In the genomic region with DNA sequence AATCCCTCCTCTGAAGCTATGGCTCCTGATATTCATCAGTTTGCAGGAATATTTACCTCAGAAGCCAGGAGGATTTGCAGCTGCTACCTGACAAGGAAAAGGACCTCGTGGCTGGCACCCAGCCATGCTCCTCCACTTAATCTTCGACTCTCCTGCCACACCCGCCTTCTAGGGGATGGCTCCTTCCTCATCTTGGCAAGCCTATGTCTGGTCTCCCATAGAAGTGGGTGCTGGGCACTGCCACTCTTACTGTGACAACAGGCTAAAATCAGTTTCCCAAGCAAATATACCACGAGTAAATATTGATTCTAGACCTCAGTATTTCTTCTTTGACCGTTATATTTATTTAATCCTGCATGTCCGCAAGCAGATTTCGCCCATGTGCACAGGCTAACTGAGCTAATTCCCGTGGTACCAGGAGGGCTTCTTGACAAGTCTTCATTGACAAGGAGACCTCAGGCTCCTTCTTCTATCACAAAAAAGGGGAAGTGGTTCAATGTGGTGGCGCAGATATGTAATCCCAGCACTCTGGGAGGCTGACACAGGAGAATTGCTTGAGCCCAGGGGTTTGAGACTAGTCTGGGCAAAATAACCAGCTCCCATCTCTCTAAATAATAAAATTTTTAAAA, we compare ENCODE assay signal across 14 cellular contexts. TPM values are rescaled to one million over a fixed set of nuclear protein-coding genes. Genes with fewer than 3 reads are reported as not detected.
DNase-seq lines count a peak whose midpoint lies in the region; ATAC-seq and TF ChIP-seq lines count a peak whose summit lies in the region.
"Had no signal": no experiment of that assay in that cellular context is flagged by ENCODE, and none has a peak within 500 bp of the region (broad histone marks: within the 10 kb centered on the region; RNA-seq: fewer than 3 reads in every experiment).

No MANE protein-coding gene starts in this region.

- H2BK15ac ChIP-seq in H9 (ENCODE audit: low read depth, low read length) = no peak overlapping the region

- H3K9me3 ChIP-seq in PC-3 (ENCODE audit: low read length) (no peaks in the 10 kb centered on the region), H9 (ENCODE audit: control insufficient read depth, low read depth, low read length) (no peaks in the 10 kb centered on the region)
- H3K9me3 ChIP-seq: upper lobe of right lung had no signal

- H4K5ac ChIP-seq in H9 (ENCODE audit: insufficient read length, low read depth, low read length) = no peak overlapping the region

- H3K27me3 Mint-ChIP-seq in H9 (ENCODE audit: low read depth) = peaks cover 8% of the 10 kb centered on the region

- H3K9ac ChIP-seq in PC-3 (ENCODE audit: low read length) (no peak overlapping the region), H9 (ENCODE audit: extremely low read depth, insufficient read length, low read length) (no peak overlapping the region)

- no peak overlapping the region for H4K91ac ChIP-seq in H9 (ENCODE audit: insufficient read length, low read depth, low read length)

- no peak overlapping the region for H3T11ph ChIP-seq in H9 (ENCODE audit: low read length)

- H3K36me3 Mint-ChIP-seq in H9 (ENCODE audit: insufficient read depth in 1 of 3, low read depth in 3 of 3) = no peaks in the 10 kb centered on the region
- H3K36me3 Mint-ChIP-seq: CD4-positive, CD25-positive, alpha-beta regulatory T cell had no signal

- no peaks in the 10 kb centered on the region for H3K23me2 ChIP-seq in H9 (ENCODE audit: insufficient read length, low read depth, low read length, poor library complexity, severe bottlenecking)

- H3K27me3 ChIP-seq in PC-3 (ENCODE audit: low read length) = no peaks in the 10 kb centered on the region
- H3K27me3 ChIP-seq in H9 (ENCODE audit: insufficient read depth, low read length) = no peaks in the 10 kb centered on the region
- H3K27me3 ChIP-seq: upper lobe of right lung had no signal

- no peak overlapping the region for H3K23ac ChIP-seq in H9 (ENCODE audit: insufficient read length, low read depth, low read length)

- POLR2A ChIA-PET in PC-3 (lab: Charles Lee; ENCODE audit: unreplicated experiment) = no interaction called here

- H3K4me3 Mint-ChIP-seq in H9 = no peak overlapping the region
- H3K4me3 Mint-ChIP-seq: activated CD4-positive, alpha-beta T cell treated with anti-CD3 and anti-CD28 coated beads for 36 hours; activated naive CD8-positive, alpha-beta T cell; CD4-positive, CD25-positive, alpha-beta regulatory T cell; nephron had no signal

- no peak overlapping the region for H3K56ac ChIP-seq in H9 (ENCODE audit: insufficient read length, low read depth, low read length)

- H4K20me1 ChIP-seq in PC-3 (ENCODE audit: low read length) = no peaks in the 10 kb centered on the region
- peaks cover 2% of the 10 kb centered on the region for H4K20me1 ChIP-seq in H9 (ENCODE audit: control insufficient read depth, insufficient read depth, insufficient read length)

- DNase-seq in GM12865 (ENCODE audit: low read depth) (peak; percentile 40), PC-3 (peak; percentile 45), occipital lobe (lab: John Stamatoyannopoulos, UW) (no peak), H9 (no peak), medulla oblongata (ENCODE audit: extremely low spot score) (no peak)
- no peak for DNase-seq in central memory CD4-positive, alpha-beta T cell
- DNase-seq: activated CD4-positive, alpha-beta T cell treated with anti-CD3 and anti-CD28 coated beads for 36 hours; CD4-positive, CD25-positive, alpha-beta regulatory T cell; effector memory CD4-positive, alpha-beta T cell; upper lobe of right lung had no signal

- no peak overlapping the region for H3K4ac ChIP-seq in H9 (ENCODE audit: low read depth, low read length)

- no peaks in the 10 kb centered on the region for H3K9me3 Mint-ChIP-seq in H9

- H3K36me3 ChIP-seq in PC-3 (ENCODE audit: low read depth, low read length) = no peaks in the 10 kb centered on the region
- H3K36me3 ChIP-seq: upper lobe of right lung had no signal

- H2AFZ ChIP-seq in PC-3 (ENCODE audit: low read length) = no peak overlapping the region
- H2AFZ ChIP-seq in H9 (ENCODE audit: low read length) = no peak overlapping the region

- no peaks in the 10 kb centered on the region for H3K79me1 ChIP-seq in H9 (ENCODE audit: insufficient read depth, low read depth, low read length, poor library complexity, severe bottlenecking)

- H3K4me3 ChIP-seq in GM12865 (ENCODE audit: low read depth, low read length) (no peak overlapping the region; the same call in none of the 2 replicates), PC-3 (ENCODE audit: low read length) (no peak overlapping the region)
- H3K4me3 ChIP-seq: upper lobe of right lung had no signal

- no peaks in the 10 kb centered on the region for H3F3A ChIP-seq in PC-3 (ENCODE audit: low read length, unreplicated experiment)

- H3K79me2 ChIP-seq in PC-3 (ENCODE audit: low read length) (no peaks in the 10 kb centered on the region), H9 (ENCODE audit: insufficient read depth, low read length) (no peaks in the 10 kb centered on the region)

- no peak overlapping the region for H3K27ac Mint-ChIP-seq in H9
- H3K27ac Mint-ChIP-seq: activated CD4-positive, alpha-beta T cell treated with anti-CD3 and anti-CD28 coated beads for 36 hours; activated naive CD8-positive, alpha-beta T cell; CD4-positive, CD25-positive, alpha-beta regulatory T cell; nephron had no signal

- no peak overlapping the region for H2BK120ac ChIP-seq in H9 (ENCODE audit: low read depth, low read length, poor library complexity, severe bottlenecking)

- ATAC-seq in GM21360 (IDR thresholded peaks at IDR 0.05; ENCODE audit: unreplicated experiment) (peak; percentile 65), HG03108 (IDR thresholded peaks at IDR 0.05; ENCODE audit: unreplicated experiment) (peak; percentile 65), PC-3 (peak; percentile 31; the same call in 1 of the 2 replicates)
- ATAC-seq: activated CD4-positive, alpha-beta T cell treated with anti-CD3 and anti-CD28 coated beads for 36 hours; upper lobe of right lung had no signal

- intact Hi-C loops in PC-3 (cut with micrococcal nuclease) = no loop called here

- peaks cover 19% of the 10 kb centered on the region for H3K4me1 ChIP-seq in PC-3 (ENCODE audit: insufficient read depth, low read length)
- no peaks in the 10 kb centered on the region; the same call in 1 of the 2 replicates for H3K4me1 ChIP-seq in H9 (ENCODE audit: insufficient read depth, low read length)
- H3K4me1 ChIP-seq: upper lobe of right lung had no signal

- WGBS in H9 (ENCODE audit: extremely low coverage, insufficient read length, low lambda C conversion rate) = no CpG with 5 or more reads among the region's 9 CpGs

- CTCF ChIA-PET in PC-3 (lab: Charles Lee) = no interaction called here

- H3K4me2 ChIP-seq in PC-3 (ENCODE audit: low read length) = no peak overlapping the region; the same call in 1 of the 2 replicates
- H3K4me2 ChIP-seq in H9 (ENCODE audit: insufficient read depth, insufficient read length, low read length) = no peak overlapping the region

- H3K4me1 Mint-ChIP-seq in H9 = peaks cover 8% of the 10 kb centered on the region in 2 experiments; a peak in 3 of 4 replicates
- H3K4me1 Mint-ChIP-seq: activated CD4-positive, alpha-beta T cell treated with anti-CD3 and anti-CD28 coated beads for 36 hours; CD4-positive, CD25-positive, alpha-beta regulatory T cell had no signal

- no peaks in the 10 kb centered on the region for H3K9me2 ChIP-seq in PC-3 (replicated peaks; ENCODE audit: low read length)

- no peak overlapping the region for H4K8ac ChIP-seq in H9 (replicated peaks; ENCODE audit: insufficient read length, low read depth, low read length)

- no peak overlapping the region for H2BK12ac ChIP-seq in H9 (ENCODE audit: insufficient read length, low read depth, low read length)

- no peak overlapping the region for H2AK5ac ChIP-seq in H9 (ENCODE audit: insufficient read length, low read length)

- no peak overlapping the region for H2BK20ac ChIP-seq in H9 (ENCODE audit: low read depth, low read length, poor library complexity, severe bottlenecking)

- no peak overlapping the region for H3K18ac ChIP-seq in H9 (ENCODE audit: insufficient read length, low read depth, low read length)

- H3K14ac ChIP-seq in H9 (ENCODE audit: insufficient read depth, low read length) = no peak overlapping the region

- no TSS peak for BruUV-seq in PC-3 (replicated peaks; lab: Mats Ljungman, UMichigan)

- no peak for TF ChIP-seq CTCF in GM12865 (IDR thresholded peaks at IDR 0.05; ENCODE audit: insufficient read depth, low read depth, low read length, missing control alignments)
- TF ChIP-seq CTCF in PC-3 (conservative IDR thresholded peaks at IDR 0.05; ENCODE audit: low read depth, low read length) = no peak
- TF ChIP-seq CTCF in H9 (conservative IDR thresholded peaks at IDR 0.05) = no peak

- H2BK5ac ChIP-seq in H9 (ENCODE audit: insufficient read length, low read length) = no peak overlapping the region

- H3K27ac ChIP-seq in PC-3 (ENCODE audit: low read length) = no peak overlapping the region
- no peak overlapping the region for H3K27ac ChIP-seq in H9 (ENCODE audit: insufficient read length, low read depth, low read length)
- H3K27ac ChIP-seq: upper lobe of right lung had no signal

RNA-seq across cellular contexts. Expression of a gene that starts 52.6 kb away (rescaled TPM):
- total RNA-seq in PC-3 (2014; rRNA removed) (58.1 and 62.3 TPM in 2 replicates), occipital lobe (18.1 TPM), H9 (2021) (95.5 and 100 TPM in 2 replicates)

Comparison
In these comparisons a context has a peak if more than half of its experiments do, and no peak if none do; other contexts are left out.
1. DNase-seq: peak in GM12865 (single experiment) and PC-3 (single experiment); none in occipital lobe (single experiment), H9 (single experiment), medulla oblongata (single experiment) and central memory CD4-positive, alpha-beta T cell (single experiment).
2. Peak in every context shown above with its lines, with median percentiles within 50 percentile points of each other: ATAC-seq.